Comparison of ENCODE assay signal across 16 cellular contexts in genomic region chr18:79664525-79665125, GRCh38. TPM values are rescaled to one million over a fixed set of nuclear protein-coding genes. Genes with fewer than 3 reads are reported as not detected.
DNase-seq lines count a peak whose midpoint lies in the region; ATAC-seq, FAIRE-seq and TF ChIP-seq lines count a peak whose summit lies in the region.
"Had no signal": no experiment of that assay in that cellular context is flagged by ENCODE, and none has a peak within 500 bp of the region (broad histone marks: within the 10 kb centered on the region; RNA-seq: fewer than 3 reads in every experiment).

No MANE protein-coding gene starts in this region.

- ATAC-seq in psoas muscle (no peak), right cardiac atrium (no peak), HG03095 (IDR thresholded peaks at IDR 0.05; ENCODE audit: unreplicated experiment) (no peak)

- no peaks in the 10 kb centered on the region for H3K9me3 ChIP-seq in AG04450 (ENCODE audit: control insufficient read depth, insufficient read depth, low read length)
- H3K9me3 ChIP-seq in astrocyte (ENCODE audit: insufficient read depth, low read depth, low read length) = no peaks in the 10 kb centered on the region
- H3K9me3 ChIP-seq in psoas muscle = no peaks in the 10 kb centered on the region
- H3K9me3 ChIP-seq in right cardiac atrium (ENCODE audit: control insufficient read depth, low read length) = no peaks in the 10 kb centered on the region
- H3K9me3 ChIP-seq: esophagus muscularis mucosa, SK-N-SH, thoracic aorta had no signal

- H3K27me3 Mint-ChIP-seq in HFFc6 (ENCODE audit: insufficient read depth) (peaks cover 25% of the 10 kb centered on the region), astrocyte (ENCODE audit: low read depth, unreplicated experiment) (peaks cover 16% of the 10 kb centered on the region)

- POLR2A ChIA-PET in AG04450 (lab: Yijun Ruan, JAX) = no interaction called here
- POLR2A ChIA-PET in HEK293T (lab: Yijun Ruan, JAX) = no interaction called here

- CTCF ChIA-PET in AG04450 (lab: Charles Lee) = interaction anchor here (0.8 kb wide), 1 partner anchor 20 kb away, joined by 3 read pairs; no protein-coding TSS in a partner anchor
- CTCF ChIA-PET in HEK293T (lab: Yijun Ruan, JAX) = no interaction called here

- TF ChIP-seq CTCF in AG04450 (IDR thresholded peaks at IDR 0.05; ENCODE audit: low read depth, low read length) (no peak), HFFc6 (IDR thresholded peaks at IDR 0.05) (no peak), astrocyte (IDR thresholded peaks at IDR 0.05; ENCODE audit: insufficient read depth, low read depth, low read length) (no peak), psoas muscle (IDR thresholded peaks at IDR 0.05) (no peak)

- no peak overlapping the region for H3K9ac ChIP-seq in astrocyte (ENCODE audit: low read length)
- H3K9ac ChIP-seq: parathyroid adenoma, SK-N-SH had no signal

- H4K20me1 ChIP-seq in astrocyte (ENCODE audit: insufficient read depth, low read length) = no peaks in the 10 kb centered on the region

- H3K4me1 ChIP-seq in astrocyte (ENCODE audit: insufficient read depth, low read length) (no peaks in the 10 kb centered on the region), psoas muscle (no peaks in the 10 kb centered on the region), right cardiac atrium (ENCODE audit: control insufficient read depth, insufficient read depth, low read length) (no peaks in the 10 kb centered on the region)
- H3K4me1 ChIP-seq: parathyroid adenoma had no signal

- H3K9me3 Mint-ChIP-seq in HFFc6 (no peaks in the 10 kb centered on the region), astrocyte (ENCODE audit: unreplicated experiment) (no peaks in the 10 kb centered on the region)

- H3K36me3 Mint-ChIP-seq in HFFc6 (ENCODE audit: low read depth) (no peaks in the 10 kb centered on the region), astrocyte (ENCODE audit: low read depth, unreplicated experiment) (no peaks in the 10 kb centered on the region)

- H2AFZ ChIP-seq in astrocyte (ENCODE audit: low read depth, low read length) = no peak overlapping the region
- H2AFZ ChIP-seq: parathyroid adenoma had no signal

- H3K27ac ChIP-seq in AG04450 (ENCODE audit: low read depth, low read length) (no peak overlapping the region), astrocyte (ENCODE audit: low read depth, low read length) (no peak overlapping the region), psoas muscle (no peak overlapping the region), right cardiac atrium (ENCODE audit: low read length) (no peak overlapping the region)
- H3K27ac ChIP-seq: esophagus muscularis mucosa, parathyroid adenoma, thoracic aorta, WERI-Rb-1 had no signal

- no peak overlapping the region for H3K4me3 ChIP-seq in AG04450 (ENCODE audit: low read depth, low read length)
- no peak overlapping the region for H3K4me3 ChIP-seq in astrocyte (ENCODE audit: insufficient read depth, low read depth, low read length)
- H3K4me3 ChIP-seq in psoas muscle = no peak overlapping the region
- no peak overlapping the region for H3K4me3 ChIP-seq in right cardiac atrium (ENCODE audit: low read length)
- H3K4me3 ChIP-seq: esophagus muscularis mucosa, thoracic aorta had no signal

- 76 to 91% (median 87%) methylated on average over 3 of the region's 3 CpGs for WGBS in psoas muscle, 3 donors
- WGBS in right cardiac atrium = 82% methylated on average over 3 of the region's 3 CpGs

- peaks cover 32% of the 10 kb centered on the region for H3K27me3 ChIP-seq in AG04450 (ENCODE audit: control insufficient read depth, insufficient read depth, low read length)
- H3K27me3 ChIP-seq in astrocyte (ENCODE audit: insufficient read depth, low read length) = peaks cover 27% of the 10 kb centered on the region
- peaks cover 0 to 6% (median 0%) of the 10 kb centered on the region in 3 donors for H3K27me3 ChIP-seq in psoas muscle (ENCODE audit: insufficient read depth in 3 of 3, low read length in 2 of 3)
- H3K27me3 ChIP-seq in right cardiac atrium (ENCODE audit: control insufficient read depth, insufficient read depth) = no peaks in the 10 kb centered on the region
- H3K27me3 ChIP-seq: esophagus muscularis mucosa had no signal

- H3K4me2 ChIP-seq in astrocyte (ENCODE audit: low read length) = no peak overlapping the region
- H3K4me2 ChIP-seq: SK-N-SH had no signal

- H3K27ac Mint-ChIP-seq in HFFc6 (peak overlapping the region; percentile 25; the same call in 1 of the 2 replicates), astrocyte (ENCODE audit: unreplicated experiment) (no peak overlapping the region)

- H3K36me3 ChIP-seq in astrocyte (ENCODE audit: insufficient read depth, low read length) (no peaks in the 10 kb centered on the region), psoas muscle (ENCODE audit: insufficient read depth in 1 of 2, low read depth in 1 of 2) (no peaks in the 10 kb centered on the region)
- H3K36me3 ChIP-seq: esophagus muscularis mucosa, thoracic aorta, WERI-Rb-1 had no signal

- DNase-seq in AG04450 (ENCODE audit: low read depth, low spot score) (peak; percentile 29), HFFc6 (peak; percentile 84), astrocyte (ENCODE audit: low read depth) (peak; percentile 63), glomerular visceral epithelial cell (ENCODE audit: extremely low spot score) (peak; percentile 45), HEK293T (ENCODE audit: extremely low spot score) (no peak), psoas muscle (no peak), right cardiac atrium (no peak)
- DNase-seq: activated naive CD4-positive, alpha-beta T cell; cerebellar nuclear complex; NCI-H2081 treated with DMSO at 0.1 percent for 48 hours; SK-N-SH; WERI-Rb-1 had no signal

- intact Hi-C loops in psoas muscle (cut with DNase I) (no loop called here), right cardiac atrium (cut with DNase I) (no loop called here)

- H3K4me3 Mint-ChIP-seq in HFFc6 (no peak overlapping the region), astrocyte (ENCODE audit: unreplicated experiment) (no peak overlapping the region)

- H3K79me2 ChIP-seq in astrocyte (ENCODE audit: insufficient read depth, low read length) = no peaks in the 10 kb centered on the region
- H3K79me2 ChIP-seq: parathyroid adenoma had no signal

- FAIRE-seq in astrocyte (lab: Jason Lieb, UNC) = no peak

- H3K4me1 Mint-ChIP-seq in HFFc6 (ENCODE audit: low read depth) (peaks cover 11% of the 10 kb centered on the region), astrocyte (ENCODE audit: low read depth, unreplicated experiment) (no peaks in the 10 kb centered on the region)

TF ChIP-seq in HEK293T, 16 proteins besides CTCF, POLR2A, EP300 and RAD21:
- TF ChIP-seq CTBP1 (IDR thresholded peaks at IDR 0.05; ENCODE audit: borderline replicate concordance) (no peak), ELF4 (IDR thresholded peaks at IDR 0.05) (no peak), TARDBP (IDR thresholded peaks at IDR 0.05) (no peak), L3MBTL2 (conservative IDR thresholded peaks at IDR 0.05) (no peak), FOXM1 (IDR thresholded peaks at IDR 0.05; ENCODE audit: borderline replicate concordance) (no peak), HDGF (IDR thresholded peaks at IDR 0.05; ENCODE audit: borderline replicate concordance) (no peak), SUZ12 (IDR thresholded peaks at IDR 0.05) (no peak), LEF1 (IDR thresholded peaks at IDR 0.05; ENCODE audit: borderline replicate concordance) (no peak), PKNOX1 (IDR thresholded peaks at IDR 0.05) (no peak), SP1 (IDR thresholded peaks at IDR 0.05) (no peak), ZNF384 (IDR thresholded peaks at IDR 0.05) (no peak), FOXK2 (IDR thresholded peaks at IDR 0.05) (no peak), NFRKB (IDR thresholded peaks at IDR 0.05) (no peak), FOXA1 (IDR thresholded peaks at IDR 0.05) (no peak), ARNT (IDR thresholded peaks at IDR 0.05) (no peak), BHLHE40 (IDR thresholded peaks at IDR 0.05; ENCODE audit: borderline replicate concordance) (no peak)

RNA-seq across cellular contexts. Expression of gene CTDP1, which starts 15.0 kb away (rescaled TPM):
- polyA plus RNA-seq in AG04450 (2011; rRNA removed) (8.4 and 10.0 TPM in 2 replicates), psoas muscle (10 to 100 TPM; 10.7 to 17.6 (median 12.4) TPM), right cardiac atrium (7.1 TPM)
- polyA minus RNA-seq in AG04450 (2011; rRNA and poly(A)+ RNA removed) = 9.9 and 15.2 TPM in 2 replicates
- total RNA-seq in HFFc6 (2021; fragmentation: NEBNext Ultra II Directional; extraction: Animal tissue kit (Norgen Biotek cat#: 25700)) = 10 to 100 TPM; 15.6 to 18.2 (median 16.6) TPM
- total RNA-seq in astrocyte (30.2 and 31.7 TPM in 2 replicates), psoas muscle (10 to 100 TPM in 2 of 4 donors, 1 to 10 TPM in 2; 7.6 to 21.6 (median 12.6) TPM), right cardiac atrium (10 to 100 TPM in 2 of 4 donors, 1 to 10 TPM in 2; 9.6 to 11.5 (median 10.1) TPM)

Comparison
In these comparisons a context has a peak if more than half of its experiments do, and no peak if none do; other contexts are left out.
1. DNase-seq: peak in AG04450 (single experiment), HFFc6 (single experiment), astrocyte (single experiment) and glomerular visceral epithelial cell (single experiment); none in HEK293T (single experiment), psoas muscle (0 of 2) and right cardiac atrium (0 of 3).